ENCODE assay signal across 1 cellular context in the genomic region with DNA sequence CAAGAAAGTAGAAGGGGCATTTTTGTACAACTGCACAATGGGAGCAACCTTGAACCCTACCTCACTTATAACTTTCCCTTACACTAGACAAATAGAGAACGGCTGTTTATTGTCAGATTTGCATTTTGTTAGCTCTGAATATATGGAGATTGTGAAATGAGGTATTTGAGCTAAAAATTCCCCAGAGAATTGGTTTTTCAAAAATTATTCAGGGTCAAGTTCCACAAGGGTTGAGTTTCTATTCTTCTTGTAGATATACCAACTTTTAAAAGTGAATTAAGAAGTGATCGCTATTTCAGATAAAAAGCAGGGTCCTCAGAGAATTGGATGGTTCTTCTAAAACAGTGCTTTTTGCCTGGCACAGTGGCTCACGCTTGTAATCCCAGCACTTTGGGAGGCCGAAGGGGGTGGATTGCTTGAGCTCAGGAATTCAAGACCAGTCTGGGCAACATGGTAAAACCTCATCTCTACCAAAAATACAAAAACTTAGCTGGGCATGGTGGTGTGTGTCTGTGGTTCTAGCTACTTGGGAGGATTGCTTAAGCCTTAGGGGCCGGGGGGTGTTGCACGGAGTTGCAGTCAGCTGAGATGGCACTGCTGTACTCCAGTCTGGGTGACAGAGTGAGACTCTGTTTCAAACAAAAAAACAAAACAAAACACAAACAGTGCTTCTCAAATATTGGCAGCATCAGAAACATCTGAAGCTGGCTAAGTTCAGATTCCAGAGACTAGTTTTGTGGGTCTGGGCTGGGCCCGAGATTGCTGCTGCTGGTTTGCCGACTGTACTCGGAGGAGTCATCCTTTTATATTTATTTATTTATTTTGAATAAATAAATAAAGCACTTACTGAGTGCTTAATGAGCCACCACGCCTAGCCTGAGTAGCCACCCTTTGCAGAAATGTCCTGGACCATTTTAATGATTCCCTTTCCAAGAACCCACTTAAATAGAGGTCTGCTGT.
TF ChIP-seq lines count a peak whose summit lies in the region.

No MANE protein-coding gene starts in this region.

TF ChIP-seq in GM23338, 12 proteins besides CTCF, POLR2A, EP300 and RAD21:
- TF ChIP-seq JUNB (IDR thresholded peaks at IDR 0.05; ENCODE audit: unreplicated experiment) (no peak), CREB1 (CRISPR knock-in tag; IDR thresholded peaks at IDR 0.05; ENCODE audit: low read depth) (no peak), STAT1 (IDR thresholded peaks at IDR 0.05; ENCODE audit: unreplicated experiment) (no peak), EZH2 (IDR thresholded peaks at IDR 0.05; ENCODE audit: low read depth, unreplicated experiment) (no peak), ZNF331 (CRISPR knock-in tag; IDR thresholded peaks at IDR 0.05; ENCODE audit: low read depth) (no peak), ETS1 (IDR thresholded peaks at IDR 0.05) (no peak), NANOG (IDR thresholded peaks at IDR 0.05; ENCODE audit: borderline replicate concordance) (no peak), ZNF114 (CRISPR knock-in tag; IDR thresholded peaks at IDR 0.05) (no peak), POLR2AphosphoS5 (IDR thresholded peaks at IDR 0.05; ENCODE audit: low read depth) (no peak), EZH2phosphoT487 (IDR thresholded peaks at IDR 0.05; ENCODE audit: unreplicated experiment) (no peak)
- TF ChIP-seq, protein P1, sequence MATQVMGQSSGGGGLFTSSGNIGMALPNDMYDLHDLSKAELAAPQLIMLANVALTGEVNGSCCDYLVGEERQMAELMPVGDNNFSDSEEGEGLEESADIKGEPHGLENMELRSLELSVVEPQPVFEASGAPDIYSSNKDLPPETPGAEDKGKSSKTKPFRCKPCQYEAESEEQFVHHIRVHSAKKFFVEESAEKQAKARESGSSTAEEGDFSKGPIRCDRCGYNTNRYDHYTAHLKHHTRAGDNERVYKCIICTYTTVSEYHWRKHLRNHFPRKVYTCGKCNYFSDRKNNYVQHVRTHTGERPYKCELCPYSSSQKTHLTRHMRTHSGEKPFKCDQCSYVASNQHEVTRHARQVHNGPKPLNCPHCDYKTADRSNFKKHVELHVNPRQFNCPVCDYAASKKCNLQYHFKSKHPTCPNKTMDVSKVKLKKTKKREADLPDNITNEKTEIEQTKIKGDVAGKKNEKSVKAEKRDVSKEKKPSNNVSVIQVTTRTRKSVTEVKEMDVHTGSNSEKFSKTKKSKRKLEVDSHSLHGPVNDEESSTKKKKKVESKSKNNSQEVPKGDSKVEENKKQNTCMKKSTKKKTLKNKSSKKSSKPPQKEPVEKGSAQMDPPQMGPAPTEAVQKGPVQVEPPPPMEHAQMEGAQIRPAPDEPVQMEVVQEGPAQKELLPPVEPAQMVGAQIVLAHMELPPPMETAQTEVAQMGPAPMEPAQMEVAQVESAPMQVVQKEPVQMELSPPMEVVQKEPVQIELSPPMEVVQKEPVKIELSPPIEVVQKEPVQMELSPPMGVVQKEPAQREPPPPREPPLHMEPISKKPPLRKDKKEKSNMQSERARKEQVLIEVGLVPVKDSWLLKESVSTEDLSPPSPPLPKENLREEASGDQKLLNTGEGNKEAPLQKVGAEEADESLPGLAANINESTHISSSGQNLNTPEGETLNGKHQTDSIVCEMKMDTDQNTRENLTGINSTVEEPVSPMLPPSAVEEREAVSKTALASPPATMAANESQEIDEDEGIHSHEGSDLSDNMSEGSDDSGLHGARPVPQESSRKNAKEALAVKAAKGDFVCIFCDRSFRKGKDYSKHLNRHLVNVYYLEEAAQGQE (IDR thresholded peaks at IDR 0.05; ENCODE audit: unreplicated experiment): no peak
- TF ChIP-seq, protein P2, sequence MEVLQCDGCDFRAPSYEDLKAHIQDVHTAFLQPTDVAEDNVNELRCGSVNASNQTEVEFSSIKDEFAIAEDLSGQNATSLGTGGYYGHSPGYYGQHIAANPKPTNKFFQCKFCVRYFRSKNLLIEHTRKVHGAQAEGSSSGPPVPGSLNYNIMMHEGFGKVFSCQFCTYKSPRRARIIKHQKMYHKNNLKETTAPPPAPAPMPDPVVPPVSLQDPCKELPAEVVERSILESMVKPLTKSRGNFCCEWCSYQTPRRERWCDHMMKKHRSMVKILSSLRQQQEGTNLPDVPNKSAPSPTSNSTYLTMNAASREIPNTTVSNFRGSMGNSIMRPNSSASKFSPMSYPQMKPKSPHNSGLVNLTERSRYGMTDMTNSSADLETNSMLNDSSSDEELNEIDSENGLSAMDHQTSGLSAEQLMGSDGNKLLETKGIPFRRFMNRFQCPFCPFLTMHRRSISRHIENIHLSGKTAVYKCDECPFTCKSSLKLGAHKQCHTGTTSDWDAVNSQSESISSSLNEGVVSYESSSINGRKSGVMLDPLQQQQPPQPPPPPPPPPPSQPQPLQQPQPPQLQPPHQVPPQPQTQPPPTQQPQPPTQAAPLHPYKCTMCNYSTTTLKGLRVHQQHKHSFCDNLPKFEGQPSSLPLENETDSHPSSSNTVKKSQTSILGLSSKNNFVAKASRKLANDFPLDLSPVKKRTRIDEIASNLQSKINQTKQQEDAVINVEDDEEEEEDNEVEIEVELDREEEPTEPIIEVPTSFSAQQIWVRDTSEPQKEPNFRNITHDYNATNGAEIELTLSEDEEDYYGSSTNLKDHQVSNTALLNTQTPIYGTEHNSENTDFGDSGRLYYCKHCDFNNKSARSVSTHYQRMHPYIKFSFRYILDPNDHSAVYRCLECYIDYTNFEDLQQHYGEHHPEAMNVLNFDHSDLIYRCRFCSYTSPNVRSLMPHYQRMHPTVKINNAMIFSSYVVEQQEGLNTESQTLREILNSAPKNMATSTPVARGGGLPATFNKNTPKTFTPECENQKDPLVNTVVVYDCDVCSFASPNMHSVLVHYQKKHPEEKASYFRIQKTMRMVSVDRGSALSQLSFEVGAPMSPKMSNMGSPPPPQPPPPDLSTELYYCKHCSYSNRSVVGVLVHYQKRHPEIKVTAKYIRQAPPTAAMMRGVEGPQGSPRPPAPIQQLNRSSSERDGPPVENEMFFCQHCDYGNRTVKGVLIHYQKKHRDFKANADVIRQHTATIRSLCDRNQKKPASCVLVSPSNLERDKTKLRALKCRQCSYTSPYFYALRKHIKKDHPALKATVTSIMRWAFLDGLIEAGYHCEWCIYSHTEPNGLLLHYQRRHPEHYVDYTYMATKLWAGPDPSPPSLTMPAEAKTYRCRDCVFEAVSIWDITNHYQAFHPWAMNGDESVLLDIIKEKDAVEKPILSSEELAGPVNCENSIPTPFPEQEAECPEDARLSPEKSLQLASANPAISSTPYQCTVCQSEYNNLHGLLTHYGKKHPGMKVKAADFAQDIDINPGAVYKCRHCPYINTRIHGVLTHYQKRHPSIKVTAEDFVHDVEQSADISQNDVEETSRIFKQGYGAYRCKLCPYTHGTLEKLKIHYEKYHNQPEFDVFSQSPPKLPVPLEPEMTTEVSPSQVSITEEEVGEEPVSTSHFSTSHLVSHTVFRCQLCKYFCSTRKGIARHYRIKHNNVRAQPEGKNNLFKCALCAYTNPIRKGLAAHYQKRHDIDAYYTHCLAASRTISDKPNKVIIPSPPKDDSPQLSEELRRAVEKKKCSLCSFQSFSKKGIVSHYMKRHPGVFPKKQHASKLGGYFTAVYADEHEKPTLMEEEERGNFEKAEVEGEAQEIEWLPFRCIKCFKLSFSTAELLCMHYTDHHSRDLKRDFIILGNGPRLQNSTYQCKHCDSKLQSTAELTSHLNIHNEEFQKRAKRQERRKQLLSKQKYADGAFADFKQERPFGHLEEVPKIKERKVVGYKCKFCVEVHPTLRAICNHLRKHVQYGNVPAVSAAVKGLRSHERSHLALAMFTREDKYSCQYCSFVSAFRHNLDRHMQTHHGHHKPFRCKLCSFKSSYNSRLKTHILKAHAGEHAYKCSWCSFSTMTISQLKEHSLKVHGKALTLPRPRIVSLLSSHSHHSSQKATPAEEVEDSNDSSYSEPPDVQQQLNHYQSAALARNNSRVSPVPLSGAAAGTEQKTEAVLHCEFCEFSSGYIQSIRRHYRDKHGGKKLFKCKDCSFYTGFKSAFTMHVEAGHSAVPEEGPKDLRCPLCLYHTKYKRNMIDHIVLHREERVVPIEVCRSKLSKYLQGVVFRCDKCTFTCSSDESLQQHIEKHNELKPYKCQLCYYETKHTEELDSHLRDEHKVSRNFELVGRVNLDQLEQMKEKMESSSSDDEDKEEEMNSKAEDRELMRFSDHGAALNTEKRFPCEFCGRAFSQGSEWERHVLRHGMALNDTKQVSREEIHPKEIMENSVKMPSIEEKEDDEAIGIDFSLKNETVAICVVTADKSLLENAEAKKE (CRISPR knock-in tag; IDR thresholded peaks at IDR 0.05): no peak
